Comparison of ENCODE assay signal across 8 cellular contexts in genomic region chr6:30719791-30720737, GRCh38. TPM values are rescaled to one million over a fixed set of nuclear protein-coding genes. Genes with fewer than 3 reads are reported as not detected.
A peak's percentile ranks its signal among the peaks of the same experiment; 100 is the strongest.
DNase-seq lines count a peak whose midpoint lies in the region; ATAC-seq and TF ChIP-seq lines count a peak whose summit lies in the region.

TSS of gene TUBB (plus strand) at chr6:30720352. CDS start at chr6:30720507, 155 bp downstream.

- H3K4me3 ChIP-seq in adrenal gland (peak within 1 kb of the TSS; percentile 33 to 97 (median 80)), trophoblast cell (ENCODE audit: low read depth, low read length) (peak within 1 kb of the TSS; percentile 84), tibial nerve (peak within 1 kb of the TSS; percentile 68 to 95 (median 82))

- peak within 1 kb of the TSS; percentile 67 for H3K18ac ChIP-seq in trophoblast cell (ENCODE audit: low read length)

- H3K27me3 ChIP-seq in adrenal gland: no peaks in the 10 kb centered on the region
- no peaks in the 10 kb centered on the region for H3K27me3 ChIP-seq in trophoblast cell (ENCODE audit: insufficient read depth, low read length)
- H3K27me3 ChIP-seq in tibial nerve: no peaks in the 10 kb centered on the region

- H4K91ac ChIP-seq in trophoblast cell (ENCODE audit: low read depth, low read length): peak within 1 kb of the TSS; percentile 90

- peak within 1 kb of the TSS; percentile 61 for H2BK120ac ChIP-seq in trophoblast cell (ENCODE audit: insufficient read depth, low read length, poor library complexity)

- peaks cover 27% of the 10 kb centered on the region for H3K79me1 ChIP-seq in trophoblast cell (ENCODE audit: low read length)

- peak within 1 kb of the TSS; percentile 96 for H3K9ac ChIP-seq in trophoblast cell (ENCODE audit: low read length)

- H3K14ac ChIP-seq in trophoblast cell (ENCODE audit: low read length): peak within 1 kb of the TSS; percentile 74

- H4K8ac ChIP-seq in trophoblast cell (ENCODE audit: low read depth, low read length): peak within 1 kb of the TSS; percentile 79

- 1 to 3% (median 1%) methylated on average over 28 to 38 of the region's 38 CpGs for WGBS in adrenal gland, 4 donors
- WGBS in trophoblast cell (ENCODE audit: extremely low coverage, insufficient coverage, insufficient read length): no CpG with 5 or more reads among the region's 38 CpGs
- 0% methylated on average over 38 of the region's 38 CpGs for WGBS in tibial nerve, 2 donors

- peak within 1 kb of the TSS; percentile 71 for H2AK5ac ChIP-seq in trophoblast cell (ENCODE audit: low read length)

- peak within 1 kb of the TSS; percentile 27 for H2AFZ ChIP-seq in trophoblast cell (ENCODE audit: insufficient read depth, low read length, poor library complexity)

- peaks cover 20% of the 10 kb centered on the region for H3K79me2 ChIP-seq in trophoblast cell (ENCODE audit: control insufficient read depth, insufficient read depth, low read length, poor library complexity)

- H3K4me1 ChIP-seq in adrenal gland (replicated peaks in 1 of 2) (peaks cover 16 to 55% of the 10 kb centered on the region in 2 donors), trophoblast cell (ENCODE audit: control insufficient read depth in 1 of 2, insufficient read depth in 2 of 2, low read length in 2 of 2) (peaks cover 5 to 6% of the 10 kb centered on the region in 2 experiments), tibial nerve (peaks cover 0 to 64% (median 24%) of the 10 kb centered on the region in 4 donors)

- peak; percentile 67 to 95 for TF ChIP-seq EP300 in tibial nerve (IDR thresholded peaks at IDR 0.05)

- peak; percentile 40 for ATAC-seq in HG02678 (IDR thresholded peaks at IDR 0.05; ENCODE audit: unreplicated experiment)

- TF ChIP-seq POLR2A in adrenal gland (IDR thresholded peaks at IDR 0.05): peak; percentile 91 to 98
- peak; percentile 74 to 91 for TF ChIP-seq POLR2A in tibial nerve (IDR thresholded peaks at IDR 0.05)

- H3K27ac ChIP-seq in adrenal gland (peak within 1 kb of the TSS; percentile 89 to 99 (median 94)), trophoblast cell (ENCODE audit: low read depth, low read length) (peak within 1 kb of the TSS; percentile 91), tibial nerve (peak within 1 kb of the TSS; percentile 82 to 99 (median 94))

- peak within 1 kb of the TSS; percentile 89 for H4K12ac ChIP-seq in trophoblast cell (ENCODE audit: low read depth, low read length)

- no peak within 1 kb of the TSS for H2BK12ac ChIP-seq in trophoblast cell (ENCODE audit: low read length)

- H2BK5ac ChIP-seq in trophoblast cell (ENCODE audit: low read depth, low read length, poor library complexity): peak within 1 kb of the TSS; percentile 96

- DNase-seq in GM10266 (ENCODE audit: extremely low spot score): peak; percentile 91
- DNase-seq in NCI-H1694 (lab: John Stamatoyannopoulos, UW): peak; percentile 95
- DNase-seq in adrenal gland: peak; percentile 96 to 99 (median 98)
- peak; percentile 98 for DNase-seq in cardiac septum (ENCODE audit: low spot score)
- DNase-seq in trophoblast cell: peak; percentile 98
- DNase-seq in tibial nerve (ENCODE audit: low spot score in 2 of 2): peak; percentile 92

- H3K9me3 ChIP-seq in adrenal gland (replicated peaks in 1 of 3) (no peaks in the 10 kb centered on the region), trophoblast cell (ENCODE audit: insufficient read depth, low read depth, low read length) (peaks cover 4% of the 10 kb centered on the region), tibial nerve (no peaks in the 10 kb centered on the region)

- H3K4ac ChIP-seq in trophoblast cell (ENCODE audit: low read depth, low read length): peak within 1 kb of the TSS; percentile 90

- peaks cover 0 to 28% of the 10 kb centered on the region in 2 donors for H3K36me3 ChIP-seq in adrenal gland (replicated peaks in 1 of 2)
- H3K36me3 ChIP-seq in trophoblast cell (ENCODE audit: control insufficient read depth in 1 of 2, insufficient read depth in 2 of 2, low read length in 2 of 2): peaks cover 28 to 34% of the 10 kb centered on the region in 2 experiments
- H3K36me3 ChIP-seq in tibial nerve: peaks cover 0 to 26% (median 24%) of the 10 kb centered on the region in 3 donors

- intact Hi-C loops in T-helper 1 cell treated with Interleukin-12 subunit alpha and Interleukin-12 subunit beta and Interleukin-4 antibody, amounts not matched to agents 30 ng/mL and 1 ng/mL, for 36 hours (cut with micrococcal nuclease): loop anchor here (1.0 to 10.0 kb wide), 6 partner anchors 393 to 947 kb away; partner anchors contain the start of genes ATP6V1G2, CSNK2B, LY6G5B and NFKBIL1
- intact Hi-C loops in adrenal gland (cut with DNase I): loop anchor here (2.0 kb wide), 1 partner anchor 33 kb away; the partner anchor contains the start of gene PPP1R18 (in 2 of the 2)
- intact Hi-C loops in cardiac septum (cut with DNase I): loop anchor here (2.0 to 10.0 kb wide), 3 partner anchors 23 to 365 kb away; partner anchors contain the start of genes ABCF1 and FLOT1

- H3K4me2 ChIP-seq in trophoblast cell (ENCODE audit: low read length): peak within 1 kb of the TSS; percentile 72

- TF ChIP-seq CTCF in GM10266 (IDR thresholded peaks at IDR 0.05; ENCODE audit: control insufficient read depth, insufficient read depth, low read depth, missing control alignments) (no peak), adrenal gland (IDR thresholded peaks at IDR 0.05) (peak in 2 of 6 experiments; percentile 32 to 53), tibial nerve (IDR thresholded peaks at IDR 0.05) (peak in 2 of 5 experiments; percentile 10 to 34)

- H3K23ac ChIP-seq in trophoblast cell (ENCODE audit: low read length): no peak within 1 kb of the TSS

RNA-seq across cellular contexts. Expression of gene TUBB, which starts in this region (rescaled TPM):
- total RNA-seq in T-helper 1 cell treated with Interleukin-12 subunit alpha and Interleukin-12 subunit beta and Interleukin-4 antibody, amounts not matched to agents 30 ng/mL and 1 ng/mL, for 36 hours: 905 and 913 TPM in 2 replicates
- total RNA-seq in adrenal gland (100 to 1,000 TPM in 7 of 8 donors, 10 to 100 TPM in 1; 90.3 to 439 (median 214) TPM), cardiac septum (215 TPM), tibial nerve (100 to 1,000 TPM; 152 to 218 (median 207) TPM)
- polyA plus RNA-seq in adrenal gland: 100 to 1,000 TPM; 107 to 473 (median 177) TPM
- 1,464 and 1,542 TPM in 2 replicates for polyA plus RNA-seq in trophoblast cell (2013)

Comparison
In these comparisons a context has a peak if more than half of its experiments do, and no peak if none do; other contexts are left out.
1. Peak in every context shown above with its lines: DNase-seq, ATAC-seq, H3K4me3 ChIP-seq and H3K27ac ChIP-seq.